ENCODE assay signal across 12 cellular contexts in genomic region chr4:95544433-95545103, GRCh38. TPM values are rescaled to one million over a fixed set of nuclear protein-coding genes. Genes with fewer than 3 reads are reported as not detected.
DNase-seq lines count a peak whose midpoint lies in the region; ATAC-seq, FAIRE-seq and TF ChIP-seq lines count a peak whose summit lies in the region.
"Had no signal": no experiment of that assay in that cellular context is flagged by ENCODE, and none has a peak within 500 bp of the region (broad histone marks: within the 10 kb centered on the region; RNA-seq: fewer than 3 reads in every experiment).

No MANE protein-coding gene starts in this region.

- POLR2A ChIA-PET in HEK293 (lab: Yijun Ruan, JAX): no interaction called here

- TF ChIP-seq CTCF in HEK293 (tag by site-specific recombination; IDR thresholded peaks at IDR 0.05): no peak
- no peak for TF ChIP-seq CTCF in fibroblast of the aortic adventitia (IDR thresholded peaks at IDR 0.05; ENCODE audit: insufficient read depth, low read length)
- TF ChIP-seq CTCF in prostate gland (IDR thresholded peaks at IDR 0.05): no peak
- no peak for TF ChIP-seq CTCF in kidney (IDR thresholded peaks at IDR 0.05; ENCODE audit: borderline replicate concordance, extremely low read depth, insufficient read depth)

- H3K27ac ChIP-seq in HEK293 (ENCODE audit: extremely low read depth, low read depth, low read length): no peak overlapping the region
- no peak overlapping the region for H3K27ac ChIP-seq in prostate gland
- H3K27ac ChIP-seq in kidney (ENCODE audit: low read depth in 2 of 2, low read length in 2 of 2): no peak overlapping the region
- H3K27ac ChIP-seq: sigmoid colon had no signal

- no peak for ATAC-seq in GM19324 (IDR thresholded peaks at IDR 0.05; ENCODE audit: low FRiP score, unreplicated experiment)

- H3K9me3 ChIP-seq in HEK293 (ENCODE audit: control insufficient read depth, insufficient read depth, low read depth, low read length) (no peaks in the 10 kb centered on the region), prostate gland (no peaks in the 10 kb centered on the region), kidney (ENCODE audit: control insufficient read depth in 1 of 2, low read length in 2 of 2) (no peaks in the 10 kb centered on the region)
- H3K9me3 ChIP-seq: sigmoid colon had no signal

- CTCF ChIA-PET in HEK293 (lab: Yijun Ruan, JAX): interaction anchor here (0.6 to 1.6 kb wide), 5 partner anchors 34 to 204 kb away, joined by 3 to 7 read pairs (median 3); no protein-coding TSS in a partner anchor

- in situ Hi-C loops in SK-MEL-5 (cut with HindIII; ENCODE audit: low pct_unique_long_range_greater_than_20kb, low sequenced_read_pairs): no loop called here

- DNase-seq in SK-MEL-5 (ENCODE audit: low read depth, low spot score): peak; percentile 35
- peak; percentile 28 for DNase-seq in fibroblast of the aortic adventitia (ENCODE audit: low read depth)
- peak; percentile 46 for DNase-seq in retina
- no peak for DNase-seq in prostate gland (ENCODE audit: low spot score)
- no peak for DNase-seq in kidney
- DNase-seq in T-helper 9 cell: no peak
- DNase-seq: foreskin fibroblast, sigmoid colon had no signal

- intact Hi-C loops in prostate gland (cut with DNase I): loop anchor here (5.0 kb wide), 2 partner anchors 277 to 317 kb away; no protein-coding TSS in a partner anchor
- intact Hi-C loops in kidney (cut with DNase I): no loop called here

- H3K4me3 ChIP-seq in HEK293 (ENCODE audit: low read depth, low read length) (no peak overlapping the region), fibroblast of the aortic adventitia (ENCODE audit: low read depth, low read length) (no peak overlapping the region), prostate gland (no peak overlapping the region), kidney (ENCODE audit: low read length in 2 of 2) (no peak overlapping the region)
- H3K4me3 ChIP-seq: lung, sigmoid colon had no signal

- no peak for FAIRE-seq in kidney (lab: Jason Lieb, UNC)
- FAIRE-seq: GM19239 had no signal

- 66% methylated on average over 4 of the region's 4 CpGs for WGBS in prostate gland

- no peak overlapping the region for H3K9ac ChIP-seq in kidney (ENCODE audit: low read length in 2 of 2)

- no peaks in the 10 kb centered on the region for H3K27me3 ChIP-seq in prostate gland (replicated peaks; ENCODE audit: insufficient read depth)

- TF ChIP-seq POLR2A in prostate gland (IDR thresholded peaks at IDR 0.05): no peak

- H3K36me3 ChIP-seq in HEK293 (ENCODE audit: control insufficient read depth in 2 of 2, insufficient read depth in 1 of 2, low read length in 2 of 2) (no peaks in the 10 kb centered on the region), prostate gland (no peaks in the 10 kb centered on the region), kidney (ENCODE audit: control insufficient read depth in 1 of 2, insufficient read depth in 2 of 2, low read length in 2 of 2) (no peaks in the 10 kb centered on the region)
- H3K36me3 ChIP-seq: sigmoid colon had no signal

- peaks cover 13% of the 10 kb centered on the region for H3K4me1 ChIP-seq in HEK293 (ENCODE audit: control insufficient read depth, insufficient read depth, low read length)
- no peaks in the 10 kb centered on the region for H3K4me1 ChIP-seq in prostate gland (replicated peaks)
- peaks cover 0 to 7% of the 10 kb centered on the region in 2 donors for H3K4me1 ChIP-seq in kidney (ENCODE audit: control insufficient read depth in 1 of 2, insufficient read depth in 1 of 2, low read depth in 1 of 2, low read length in 2 of 2)

TF ChIP-seq in HEK293, 187 proteins besides CTCF, POLR2A, EP300 and RAD21 (continues in another document):
- no peak for TF ChIP-seq ZNF391 (tag by site-specific recombination; IDR thresholded peaks at IDR 0.05; ENCODE audit: borderline replicate concordance, low read depth)
- no peak for TF ChIP-seq ZNF311 (tag by site-specific recombination; IDR thresholded peaks at IDR 0.05; ENCODE audit: borderline replicate concordance)
- no peak for TF ChIP-seq ZNF132 (tag by site-specific recombination; IDR thresholded peaks at IDR 0.05; ENCODE audit: borderline replicate concordance)
- TF ChIP-seq ZNF660 (tag by site-specific recombination; IDR thresholded peaks at IDR 0.05): no peak
- no peak for TF ChIP-seq ZNF596 (tag by site-specific recombination; IDR thresholded peaks at IDR 0.05)
- TF ChIP-seq, protein P1, sequence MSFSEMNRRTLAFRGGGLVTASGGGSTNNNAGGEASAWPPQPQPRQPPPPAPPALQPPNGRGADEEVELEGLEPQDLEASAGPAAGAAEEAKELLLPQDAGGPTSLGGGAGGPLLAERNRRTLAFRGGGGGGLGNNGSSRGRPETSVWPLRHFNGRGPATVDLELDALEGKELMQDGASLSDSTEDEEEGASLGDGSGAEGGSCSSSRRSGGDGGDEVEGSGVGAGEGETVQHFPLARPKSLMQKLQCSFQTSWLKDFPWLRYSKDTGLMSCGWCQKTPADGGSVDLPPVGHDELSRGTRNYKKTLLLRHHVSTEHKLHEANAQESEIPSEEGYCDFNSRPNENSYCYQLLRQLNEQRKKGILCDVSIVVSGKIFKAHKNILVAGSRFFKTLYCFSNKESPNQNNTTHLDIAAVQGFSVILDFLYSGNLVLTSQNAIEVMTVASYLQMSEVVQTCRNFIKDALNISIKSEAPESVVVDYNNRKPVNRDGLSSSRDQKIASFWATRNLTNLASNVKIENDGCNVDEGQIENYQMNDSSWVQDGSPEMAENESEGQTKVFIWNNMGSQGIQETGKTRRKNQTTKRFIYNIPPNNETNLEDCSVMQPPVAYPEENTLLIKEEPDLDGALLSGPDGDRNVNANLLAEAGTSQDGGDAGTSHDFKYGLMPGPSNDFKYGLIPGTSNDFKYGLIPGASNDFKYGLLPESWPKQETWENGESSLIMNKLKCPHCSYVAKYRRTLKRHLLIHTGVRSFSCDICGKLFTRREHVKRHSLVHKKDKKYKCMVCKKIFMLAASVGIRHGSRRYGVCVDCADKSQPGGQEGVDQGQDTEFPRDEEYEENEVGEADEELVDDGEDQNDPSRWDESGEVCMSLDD (tag by site-specific recombination; IDR thresholded peaks at IDR 0.05): no peak
- TF ChIP-seq, protein P2, sequence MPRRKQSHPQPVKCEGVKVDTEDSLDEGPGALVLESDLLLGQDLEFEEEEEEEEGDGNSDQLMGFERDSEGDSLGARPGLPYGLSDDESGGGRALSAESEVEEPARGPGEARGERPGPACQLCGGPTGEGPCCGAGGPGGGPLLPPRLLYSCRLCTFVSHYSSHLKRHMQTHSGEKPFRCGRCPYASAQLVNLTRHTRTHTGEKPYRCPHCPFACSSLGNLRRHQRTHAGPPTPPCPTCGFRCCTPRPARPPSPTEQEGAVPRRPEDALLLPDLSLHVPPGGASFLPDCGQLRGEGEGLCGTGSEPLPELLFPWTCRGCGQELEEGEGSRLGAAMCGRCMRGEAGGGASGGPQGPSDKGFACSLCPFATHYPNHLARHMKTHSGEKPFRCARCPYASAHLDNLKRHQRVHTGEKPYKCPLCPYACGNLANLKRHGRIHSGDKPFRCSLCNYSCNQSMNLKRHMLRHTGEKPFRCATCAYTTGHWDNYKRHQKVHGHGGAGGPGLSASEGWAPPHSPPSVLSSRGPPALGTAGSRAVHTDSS (tag by site-specific recombination; IDR thresholded peaks at IDR 0.05): no peak
- no peak for TF ChIP-seq ZNF792 (tag by site-specific recombination; IDR thresholded peaks at IDR 0.05)
- no peak for TF ChIP-seq ZSCAN23 (tag by site-specific recombination; IDR thresholded peaks at IDR 0.05)
- peak; percentile 69 for TF ChIP-seq SP7 (tag by site-specific recombination; IDR thresholded peaks at IDR 0.05)
- no peak for TF ChIP-seq ZNF571 (tag by site-specific recombination; IDR thresholded peaks at IDR 0.05)
- TF ChIP-seq, protein P3, sequence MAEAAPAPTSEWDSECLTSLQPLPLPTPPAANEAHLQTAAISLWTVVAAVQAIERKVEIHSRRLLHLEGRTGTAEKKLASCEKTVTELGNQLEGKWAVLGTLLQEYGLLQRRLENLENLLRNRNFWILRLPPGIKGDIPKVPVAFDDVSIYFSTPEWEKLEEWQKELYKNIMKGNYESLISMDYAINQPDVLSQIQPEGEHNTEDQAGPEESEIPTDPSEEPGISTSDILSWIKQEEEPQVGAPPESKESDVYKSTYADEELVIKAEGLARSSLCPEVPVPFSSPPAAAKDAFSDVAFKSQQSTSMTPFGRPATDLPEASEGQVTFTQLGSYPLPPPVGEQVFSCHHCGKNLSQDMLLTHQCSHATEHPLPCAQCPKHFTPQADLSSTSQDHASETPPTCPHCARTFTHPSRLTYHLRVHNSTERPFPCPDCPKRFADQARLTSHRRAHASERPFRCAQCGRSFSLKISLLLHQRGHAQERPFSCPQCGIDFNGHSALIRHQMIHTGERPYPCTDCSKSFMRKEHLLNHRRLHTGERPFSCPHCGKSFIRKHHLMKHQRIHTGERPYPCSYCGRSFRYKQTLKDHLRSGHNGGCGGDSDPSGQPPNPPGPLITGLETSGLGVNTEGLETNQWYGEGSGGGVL (tag by site-specific recombination; IDR thresholded peaks at IDR 0.05): no peak
- peak; percentile 46; the same call in 1 of the 2 replicates for TF ChIP-seq WT1 (tag by site-specific recombination; IDR thresholded peaks at IDR 0.05)
- TF ChIP-seq AEBP2 (tag by site-specific recombination; IDR thresholded peaks at IDR 0.05; ENCODE audit: borderline replicate concordance): no peak

RNA-seq across cellular contexts. Expression of gene UNC5C, which starts 4.2 kb away (rescaled TPM):
- total RNA-seq in SK-MEL-5 (2014; rRNA removed; shearing (Covaris generic)): 0.43 and 0.50 TPM in 2 replicates
- polyA plus RNA-seq in SK-MEL-5 (2015; cell fraction: cytosol; rRNA removed): 2.0 and 2.3 TPM in 2 replicates
- 1.0 and 1.5 TPM in 2 replicates for polyA plus RNA-seq in SK-MEL-5 (2015; cell fraction: nucleus; rRNA removed)
- total RNA-seq in fibroblast of the aortic adventitia (ENCODE audit: low replicate concordance) (0.90 and 2.2 TPM in 2 replicates), prostate gland (10 to 100 TPM in 1 of 2 donors, 1 to 10 TPM in 1; 1.8 to 15.5 TPM), kidney (3.1 TPM)
- polyA plus RNA-seq in kidney (ENCODE audit: insufficient read depth, low read depth, low replicate concordance): 0.84 TPM

Comparison
In these comparisons a context has a peak if more than half of its experiments do, and no peak if none do; other contexts are left out.
1. DNase-seq: peak in SK-MEL-5 (single experiment), fibroblast of the aortic adventitia (single experiment) and retina (single experiment); none in prostate gland (single experiment), kidney (single experiment) and T-helper 9 cell (single experiment).